ENCODE assay signal across 1 cellular context in genomic region chr15:42444415-42445063, GRCh38.
TF ChIP-seq lines count a peak whose summit lies in the region.

No MANE protein-coding gene starts in this region.

TF ChIP-seq in Ishikawa, 13 proteins besides CTCF, POLR2A, EP300 and RAD21:
- TF ChIP-seq REST (IDR thresholded peaks at IDR 0.05; ENCODE audit: low read depth) (no peak), NFIC (IDR thresholded peaks at IDR 0.05) (peak; percentile 52; the same call in 1 of the 2 replicates), CREB1 (IDR thresholded peaks at IDR 0.05; ENCODE audit: low read depth) (no peak), CEBPB (IDR thresholded peaks at IDR 0.05) (no peak)
TF ChIP-seq in Ishikawa: peak in this region for 1.
